8 cellular contexts compared by ENCODE assay signal in the genomic region with DNA sequence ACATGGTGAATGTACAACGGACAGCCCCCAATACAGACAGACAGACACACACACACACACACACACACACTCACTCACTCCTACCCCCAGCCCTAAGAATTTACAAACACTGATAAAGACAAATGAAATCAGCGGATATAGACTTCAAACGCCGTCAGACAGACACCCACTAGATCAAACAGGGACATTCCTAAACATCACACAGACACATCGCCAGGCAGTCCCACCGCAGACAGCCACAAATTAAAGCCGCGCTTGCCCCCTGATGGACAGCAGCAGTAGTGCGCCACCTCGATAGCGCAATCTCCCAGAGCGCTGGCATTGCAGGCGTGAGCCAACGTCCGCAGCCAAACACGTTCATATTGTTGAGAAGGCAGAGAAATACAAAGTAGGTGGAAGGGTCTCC. TPM values are rescaled to one million over a fixed set of nuclear protein-coding genes. Genes with fewer than 3 reads are reported as not detected.
DNase-seq lines count a peak whose midpoint lies in the region; ATAC-seq and TF ChIP-seq lines count a peak whose summit lies in the region.

No MANE protein-coding gene starts in this region.

- H3K4me1 Mint-ChIP-seq in endodermal cell: no peaks in the 10 kb centered on the region

- H3K27ac ChIP-seq in endodermal cell (ENCODE audit: low read depth, low read length): no peak overlapping the region

- no peak overlapping the region for H3K4me3 ChIP-seq in NT2/D1 (ENCODE audit: insufficient read length, low read depth)
- no peak overlapping the region for H3K4me3 ChIP-seq in endodermal cell (ENCODE audit: low read length)

- H3K9me3 ChIP-seq in NT2/D1 (ENCODE audit: insufficient read depth, low read length) (no peaks in the 10 kb centered on the region), endodermal cell (ENCODE audit: control insufficient read depth, low read length) (peaks cover 8% of the 10 kb centered on the region)

- H3K9ac ChIP-seq in NT2/D1 (ENCODE audit: insufficient read length, low read depth): peak overlapping the region; percentile 10
- no peak overlapping the region for H3K9ac ChIP-seq in endodermal cell (ENCODE audit: extremely low read depth, low read length, poor library complexity, severe bottlenecking)

- H3K4me3 Mint-ChIP-seq in endodermal cell: peak overlapping the region; percentile 35

- DNase-seq in A172 (ENCODE audit: low spot score) (peak; percentile 73), NT2/D1 (ENCODE audit: low read depth, low spot score) (peak; percentile 40), endodermal cell (peak; percentile 97), middle frontal gyrus (ENCODE audit: extremely low spot score, low spot score) (peak; percentile 59)
- peak; percentile 79 to 82 for DNase-seq in activated CD8-positive, alpha-beta memory T cell treated with anti-CD3 and anti-CD28 coated beads for 4 hours (ENCODE audit: low read depth in 2 of 2)
- DNase-seq in stimulated activated CD8-positive, alpha-beta memory T cell treated with anti-CD3 and anti-CD28 coated beads, Interleukin-4, amount 100 ng/mL, for 1 hour (ENCODE audit: low read depth in 2 of 2, low spot score in 1 of 2): peak; percentile 70 to 80

- H3K27ac Mint-ChIP-seq in endodermal cell: peak overlapping the region; percentile 9

- ATAC-seq in HG03342 (IDR thresholded peaks at IDR 0.05; ENCODE audit: unreplicated experiment): peak; percentile 64

- no peaks in the 10 kb centered on the region for H3K4me1 ChIP-seq in NT2/D1 (ENCODE audit: insufficient read depth, insufficient read length)
- H3K4me1 ChIP-seq in endodermal cell (ENCODE audit: control insufficient read depth, insufficient read depth, low read length): no peaks in the 10 kb centered on the region

- H3K27me3 ChIP-seq in NT2/D1 (ENCODE audit: insufficient read depth, insufficient read length): no peaks in the 10 kb centered on the region
- no peaks in the 10 kb centered on the region for H3K27me3 ChIP-seq in endodermal cell (ENCODE audit: control insufficient read depth, insufficient read depth, low read length, poor library complexity, severe bottlenecking)

- no peaks in the 10 kb centered on the region for H3K9me3 Mint-ChIP-seq in endodermal cell

- no peaks in the 10 kb centered on the region for H3K36me3 ChIP-seq in NT2/D1 (ENCODE audit: insufficient read depth, insufficient read length, low read length)
- no peaks in the 10 kb centered on the region for H3K36me3 ChIP-seq in endodermal cell (ENCODE audit: control insufficient read depth, insufficient read depth, low read length)

- peak; percentile 23 for TF ChIP-seq POLR2A in GM15510 (IDR thresholded peaks at IDR 0.05; ENCODE audit: borderline replicate concordance, extremely low read depth, insufficient read length)

- peaks cover 3% of the 10 kb centered on the region for H3K27me3 Mint-ChIP-seq in endodermal cell (ENCODE audit: insufficient read depth)

- peak; percentile 87 for TF ChIP-seq CTCF in endodermal cell (conservative IDR thresholded peaks at IDR 0.05)

- WGBS in endodermal cell (ENCODE audit: insufficient coverage in 1 of 2, insufficient read length in 1 of 2), 2 experiments: 8 to 13% methylated on average over 7 to 16 of the region's 16 CpGs

- no peaks in the 10 kb centered on the region for H3K36me3 Mint-ChIP-seq in endodermal cell (ENCODE audit: low read depth)

RNA-seq across cellular contexts. Expression of gene ADGRE1, which starts 24.7 kb away (rescaled TPM):
- 0.45 and 1.1 TPM in 2 replicates for total RNA-seq in A172 (2014; rRNA removed; shearing (Covaris generic))
- total RNA-seq in endodermal cell: not detected
- not detected for polyA plus RNA-seq in endodermal cell (2013, experiment 1 of 2)
- not detected for polyA plus RNA-seq in endodermal cell (2013, experiment 2 of 2)

Comparison
In these comparisons a context has a peak if more than half of its experiments do, and no peak if none do; other contexts are left out.
1. DNase-seq: peak in every context shown above with its lines; median percentile 97 in endodermal cell; 80 in activated CD8-positive, alpha-beta memory T cell treated with anti-CD3 and anti-CD28 coated beads for 4 hours; 75 in stimulated activated CD8-positive, alpha-beta memory T cell treated with anti-CD3 and anti-CD28 coated beads, Interleukin-4, amount 100 ng/mL, for 1 hour; 73 in A172; 59 in middle frontal gyrus; 40 in NT2/D1.